8 cellular contexts compared by ENCODE assay signal in the genomic region with DNA sequence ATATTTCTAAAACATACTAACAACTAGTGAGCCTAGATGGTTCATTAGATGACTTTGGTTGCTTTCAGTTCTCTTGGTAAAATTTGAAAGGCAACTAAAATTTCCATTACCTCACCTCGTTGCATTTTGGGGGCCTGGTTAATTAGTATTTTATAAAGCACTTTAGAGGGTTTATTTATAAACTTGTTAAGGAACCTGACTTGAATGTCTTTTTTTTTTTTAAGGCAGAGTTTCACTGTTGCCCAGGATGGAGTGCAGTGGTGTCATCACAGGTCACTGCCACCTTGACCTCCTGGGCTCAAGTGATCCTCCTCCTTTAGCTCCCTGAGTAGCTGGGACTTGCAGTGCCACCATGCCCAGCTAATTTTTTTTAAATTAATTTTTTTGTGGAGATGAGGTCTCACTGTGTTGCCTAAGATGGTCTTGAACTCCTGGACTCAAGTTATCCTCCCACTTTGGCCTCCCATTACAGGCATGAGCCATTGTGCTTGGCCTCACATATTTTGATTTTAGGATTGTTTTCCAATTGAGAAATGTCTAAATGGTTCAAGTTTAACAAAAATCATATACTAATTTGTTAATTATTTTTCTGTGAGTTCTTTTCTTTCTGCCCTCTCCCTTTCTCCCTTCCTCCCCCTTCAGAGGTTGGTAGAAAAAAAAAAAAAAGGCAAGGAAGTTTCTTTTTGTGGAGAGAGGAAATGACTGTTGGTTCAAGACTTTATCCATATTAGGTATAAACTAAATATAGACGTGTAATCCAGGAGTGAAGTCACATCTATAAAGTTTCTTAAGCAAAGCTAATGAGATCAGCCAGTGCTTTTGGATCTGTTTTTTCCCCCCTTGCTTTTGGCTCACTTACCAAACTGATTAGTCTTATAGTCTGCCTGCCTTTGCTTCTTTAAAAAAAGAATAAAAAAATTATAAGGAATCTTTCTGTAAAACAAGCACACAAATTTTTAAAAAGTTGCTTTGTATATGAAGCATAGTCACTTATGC. TPM values are rescaled to one million over a fixed set of nuclear protein-coding genes. Genes with fewer than 3 reads are reported as not detected.
DNase-seq lines count a peak whose midpoint lies in the region; ATAC-seq and TF ChIP-seq lines count a peak whose summit lies in the region.

No MANE protein-coding gene starts in this region.

- DNase-seq in AG10803 (ENCODE audit: low read depth) (peak; percentile 93), M059J (ENCODE audit: low read depth) (peak; percentile 97), coronary artery (ENCODE audit: low spot score) (no peak), occipital lobe (lab: John Stamatoyannopoulos, UW) (no peak), NCI-H345 treated with DMSO at 0.1 percent for 48 hours (lab: John Stamatoyannopoulos, UW; ENCODE audit: unreplicated experiment) (no peak)
- DNase-seq in T-helper 2 cell treated with Interferon-gamma antibody and Interleukin-4, amounts not matched to agents 5 μg/mL and 100 μg/mL, for 36 hours (ENCODE audit: low spot score): no peak

- H3K27ac ChIP-seq in coronary artery (peak overlapping the region; percentile 82 to 88), muscle layer of duodenum (ENCODE audit: low read length) (peak overlapping the region; percentile 95)

- H3K27me3 ChIP-seq in muscle layer of duodenum (ENCODE audit: low read depth, low read length): no peaks in the 10 kb centered on the region

- H3K36me3 ChIP-seq in muscle layer of duodenum (ENCODE audit: control insufficient read depth in 1 of 2, insufficient read depth in 2 of 2, low read length in 2 of 2): peaks cover 0 to 7% of the 10 kb centered on the region in 2 donors

- peaks cover 1% of the 10 kb centered on the region for H3K36me3 Mint-ChIP-seq in T-helper 2 cell treated with Interferon-gamma antibody and Interleukin-4, amounts not matched to agents 5 μg/mL and 100 μg/mL, for 36 hours (ENCODE audit: low read depth)

- no peak overlapping the region for H3K27ac Mint-ChIP-seq in T-helper 2 cell treated with Interferon-gamma antibody and Interleukin-4, amounts not matched to agents 5 μg/mL and 100 μg/mL, for 36 hours

- H3K4me3 Mint-ChIP-seq in T-helper 2 cell treated with Interferon-gamma antibody and Interleukin-4, amounts not matched to agents 5 μg/mL and 100 μg/mL, for 36 hours: no peak overlapping the region

- peaks cover 6 to 14% of the 10 kb centered on the region in 2 donors for H3K4me1 ChIP-seq in muscle layer of duodenum (ENCODE audit: control insufficient read depth in 1 of 2, insufficient read depth in 2 of 2, low read length in 2 of 2)

- peaks cover 13% of the 10 kb centered on the region for H3K4me1 Mint-ChIP-seq in T-helper 2 cell treated with Interferon-gamma antibody and Interleukin-4, amounts not matched to agents 5 μg/mL and 100 μg/mL, for 36 hours (ENCODE audit: low read depth)

- no peaks in the 10 kb centered on the region for H3K9me3 ChIP-seq in muscle layer of duodenum (ENCODE audit: control insufficient read depth in 1 of 2, low read length in 2 of 2)

- H3K4me3 ChIP-seq in AG10803 (ENCODE audit: low read length) (no peak overlapping the region), coronary artery (peak overlapping the region; percentile 45), muscle layer of duodenum (ENCODE audit: low read depth in 1 of 2, low read length in 2 of 2) (peak overlapping the region in 1 of 2 donors; percentile 16)

- ATAC-seq in HG03196 (IDR thresholded peaks at IDR 0.05; ENCODE audit: unreplicated experiment): no peak

- H3K9me3 Mint-ChIP-seq in T-helper 2 cell treated with Interferon-gamma antibody and Interleukin-4, amounts not matched to agents 5 μg/mL and 100 μg/mL, for 36 hours: no peaks in the 10 kb centered on the region

- TF ChIP-seq CTCF in AG10803 (conservative IDR thresholded peaks at IDR 0.05; ENCODE audit: low read length): no peak
- no peak for TF ChIP-seq CTCF in coronary artery (IDR thresholded peaks at IDR 0.05)

- no peaks in the 10 kb centered on the region for H3K27me3 Mint-ChIP-seq in T-helper 2 cell treated with Interferon-gamma antibody and Interleukin-4, amounts not matched to agents 5 μg/mL and 100 μg/mL, for 36 hours (ENCODE audit: low read depth)

RNA-seq across cellular contexts. Expression of gene CLIC4, which starts 24.7 kb away (rescaled TPM):
- 612 and 621 TPM in 2 replicates for total RNA-seq in M059J (2014; rRNA removed; shearing (Covaris generic))
- 96.7 TPM for total RNA-seq in occipital lobe

Comparison
In these comparisons a context has a peak if more than half of its experiments do, and no peak if none do; other contexts are left out.
1. DNase-seq: peak in AG10803 (single experiment) and M059J (single experiment); none in coronary artery (single experiment), occipital lobe (single experiment), T-helper 2 cell treated with Interferon-gamma antibody and Interleukin-4, amounts not matched to agents 5 μg/mL and 100 μg/mL, for 36 hours (single experiment) and NCI-H345 treated with DMSO at 0.1 percent for 48 hours (single experiment).